ENCODE assay signal across 8 cellular contexts in genomic region chr20:53939554-53940355, GRCh38.
A peak's percentile ranks its signal among the peaks of the same experiment; 100 is the strongest.
DNase-seq lines count a peak whose midpoint lies in the region; ATAC-seq and TF ChIP-seq lines count a peak whose summit lies in the region.

No MANE protein-coding gene starts in this region.

- peaks cover 4% of the 10 kb centered on the region for H3K27me3 Mint-ChIP-seq in CD4-positive, CD25-positive, alpha-beta regulatory T cell
- peaks cover 0 to 2% of the 10 kb centered on the region in 2 donors for H3K27me3 Mint-ChIP-seq in natural killer cell treated with Interleukin-12 subunit alpha and Interleukin-12 subunit beta and Interleukin-15 and Interleukin-18, amount 100 ng/mL, for 72 hours
- H3K27me3 Mint-ChIP-seq in stimulated activated naive CD8-positive, alpha-beta T cell treated with anti-CD3 and anti-CD28 coated beads, Interleukin-15, Interleukin-2, amounts not matched to agents 100 ng/mL and 50 ng/mL, for 24 hours: no peaks in the 10 kb centered on the region

- peak in 1 of 2 donors; percentile 65 for ATAC-seq in CD4-positive, CD25-positive, alpha-beta regulatory T cell (ENCODE audit: low read depth in 2 of 2)
- peak; percentile 60 for ATAC-seq in GM19372 (IDR thresholded peaks at IDR 0.05; ENCODE audit: low read depth, unreplicated experiment)
- ATAC-seq in HG03565 (IDR thresholded peaks at IDR 0.05; ENCODE audit: unreplicated experiment): peak; percentile 54
- ATAC-seq in natural killer cell treated with Interleukin-12 subunit alpha and Interleukin-12 subunit beta and Interleukin-15 and Interleukin-18, amount 100 ng/mL, for 72 hours: peak; percentile 70 to 80

- no peaks in the 10 kb centered on the region for H3K9me3 ChIP-seq in CD4-positive, CD25-positive, alpha-beta regulatory T cell (ENCODE audit: control insufficient read depth in 2 of 2, low read length in 2 of 2)
- no peaks in the 10 kb centered on the region for H3K9me3 ChIP-seq in OCI-LY7 (ENCODE audit: low read length)

- H3K9me2 ChIP-seq in OCI-LY7 (ENCODE audit: insufficient read depth, low read length): no peaks in the 10 kb centered on the region

- H3K4me3 ChIP-seq in CD4-positive, CD25-positive, alpha-beta regulatory T cell (ENCODE audit: low read depth, low read length): no peak overlapping the region
- peak overlapping the region; percentile 62 for H3K4me3 ChIP-seq in OCI-LY7 (ENCODE audit: low read depth, low read length, poor library complexity, severe bottlenecking)

- no peaks in the 10 kb centered on the region for H3K27me3 ChIP-seq in CD4-positive, CD25-positive, alpha-beta regulatory T cell (ENCODE audit: control insufficient read depth, insufficient read depth, low read length)

- H3K4me1 ChIP-seq in CD4-positive, CD25-positive, alpha-beta regulatory T cell (ENCODE audit: control insufficient read depth, insufficient read depth, low read length, poor library complexity, severe bottlenecking): peaks cover 11% of the 10 kb centered on the region
- peaks cover 79% of the 10 kb centered on the region for H3K4me1 ChIP-seq in OCI-LY7 (ENCODE audit: insufficient read depth, low read length, poor library complexity, severe bottlenecking)

- H3K4me3 Mint-ChIP-seq in CD4-positive, CD25-positive, alpha-beta regulatory T cell: no peak overlapping the region
- H3K4me3 Mint-ChIP-seq in natural killer cell treated with Interleukin-12 subunit alpha and Interleukin-12 subunit beta and Interleukin-15 and Interleukin-18, amount 100 ng/mL, for 72 hours: no peak overlapping the region
- no peak overlapping the region for H3K4me3 Mint-ChIP-seq in stimulated activated naive CD8-positive, alpha-beta T cell treated with anti-CD3 and anti-CD28 coated beads, Interleukin-15, Interleukin-2, amounts not matched to agents 100 ng/mL and 50 ng/mL, for 24 hours

- H3K36me3 ChIP-seq in CD4-positive, CD25-positive, alpha-beta regulatory T cell (ENCODE audit: control insufficient read depth, insufficient read depth, low read length): no peaks in the 10 kb centered on the region
- H3K36me3 ChIP-seq in OCI-LY7 (ENCODE audit: insufficient read depth, low read length): no peaks in the 10 kb centered on the region

- no peaks in the 10 kb centered on the region for H4K20me1 ChIP-seq in OCI-LY7 (ENCODE audit: insufficient read depth, low read length)

- no peaks in the 10 kb centered on the region for H3K79me2 ChIP-seq in OCI-LY7 (ENCODE audit: insufficient read depth, low read depth, low read length)

- POLR2A ChIA-PET in OCI-LY7 (lab: Charles Lee): interaction anchor here (0.6 to 10.4 kb wide), 23 partner anchors 9 to 527 kb away, joined by 3 to 102 read pairs (median 5); no protein-coding TSS in a partner anchor

- peaks cover 0 to 1% (median 0%) of the 10 kb centered on the region in 7 donors for H3K9me3 Mint-ChIP-seq in CD4-positive, CD25-positive, alpha-beta regulatory T cell
- no peaks in the 10 kb centered on the region for H3K9me3 Mint-ChIP-seq in natural killer cell treated with Interleukin-12 subunit alpha and Interleukin-12 subunit beta and Interleukin-15 and Interleukin-18, amount 100 ng/mL, for 72 hours
- H3K9me3 Mint-ChIP-seq in stimulated activated naive CD8-positive, alpha-beta T cell treated with anti-CD3 and anti-CD28 coated beads, Interleukin-15, Interleukin-2, amounts not matched to agents 100 ng/mL and 50 ng/mL, for 24 hours: no peaks in the 10 kb centered on the region

- BruUV-seq in OCI-LY7 (replicated peaks; lab: Mats Ljungman, UMichigan): no TSS peak

- peak overlapping the region in 2 of 3 donors; percentile 32 to 42 for H3K27ac Mint-ChIP-seq in CD4-positive, CD25-positive, alpha-beta regulatory T cell
- peak overlapping the region in 1 of 2 donors; percentile 72 for H3K27ac Mint-ChIP-seq in natural killer cell treated with Interleukin-12 subunit alpha and Interleukin-12 subunit beta and Interleukin-15 and Interleukin-18, amount 100 ng/mL, for 72 hours
- peak overlapping the region; percentile 55 for H3K27ac Mint-ChIP-seq in stimulated activated naive CD8-positive, alpha-beta T cell treated with anti-CD3 and anti-CD28 coated beads, Interleukin-15, Interleukin-2, amounts not matched to agents 100 ng/mL and 50 ng/mL, for 24 hours

- no peak overlapping the region for H3K27ac ChIP-seq in CD4-positive, CD25-positive, alpha-beta regulatory T cell (ENCODE audit: insufficient read depth, low read length, poor library complexity, severe bottlenecking)
- H3K27ac ChIP-seq in OCI-LY7 (ENCODE audit: low read depth, low read length, poor library complexity, severe bottlenecking): peak overlapping the region; percentile 71

- peak; percentile 98 for TF ChIP-seq CTCF in OCI-LY7 (conservative IDR thresholded peaks at IDR 0.05; ENCODE audit: low read length)

- peak overlapping the region; percentile 84 for H3K4me2 ChIP-seq in OCI-LY7 (ENCODE audit: low read length)

- peak overlapping the region; percentile 98 for H2AFZ ChIP-seq in OCI-LY7 (ENCODE audit: low read length)

- peaks cover 13 to 42% (median 32%) of the 10 kb centered on the region in 4 donors for H3K4me1 Mint-ChIP-seq in CD4-positive, CD25-positive, alpha-beta regulatory T cell
- peaks cover 41 to 47% of the 10 kb centered on the region in 2 donors for H3K4me1 Mint-ChIP-seq in natural killer cell treated with Interleukin-12 subunit alpha and Interleukin-12 subunit beta and Interleukin-15 and Interleukin-18, amount 100 ng/mL, for 72 hours (ENCODE audit: low read depth in 2 of 2)
- peaks cover 67% of the 10 kb centered on the region for H3K4me1 Mint-ChIP-seq in stimulated activated naive CD8-positive, alpha-beta T cell treated with anti-CD3 and anti-CD28 coated beads, Interleukin-15, Interleukin-2, amounts not matched to agents 100 ng/mL and 50 ng/mL, for 24 hours (ENCODE audit: low read depth)

- no peaks in the 10 kb centered on the region for H3K36me3 Mint-ChIP-seq in CD4-positive, CD25-positive, alpha-beta regulatory T cell
- H3K36me3 Mint-ChIP-seq in natural killer cell treated with Interleukin-12 subunit alpha and Interleukin-12 subunit beta and Interleukin-15 and Interleukin-18, amount 100 ng/mL, for 72 hours: no peaks in the 10 kb centered on the region
- H3K36me3 Mint-ChIP-seq in stimulated activated naive CD8-positive, alpha-beta T cell treated with anti-CD3 and anti-CD28 coated beads, Interleukin-15, Interleukin-2, amounts not matched to agents 100 ng/mL and 50 ng/mL, for 24 hours (ENCODE audit: low read depth): no peaks in the 10 kb centered on the region

- CTCF ChIA-PET in OCI-LY7 (lab: Charles Lee; ENCODE audit: unreplicated experiment): interaction anchor here (0.6 to 2.1 kb wide), 6 partner anchors 10 to 330 kb away, joined by 3 to 12 read pairs (median 3); no protein-coding TSS in a partner anchor

- peak; percentile 13 to 81 (median 43) for DNase-seq in CD4-positive, CD25-positive, alpha-beta regulatory T cell
- DNase-seq in OCI-LY7 (ENCODE audit: low spot score): peak; percentile 97
- DNase-seq in activated T-cell treated with anti-CD3 and anti-CD28 coated beads, Interleukin-2, amount 50 U/mL, for 1 hour: peak; percentile 65
- DNase-seq in fibroblast of gingiva (ENCODE audit: low read depth): peak; percentile 91
- peak; percentile 84 for DNase-seq in natural killer cell treated with Interleukin-12 subunit alpha and Interleukin-12 subunit beta and Interleukin-15 and Interleukin-18, amount 100 ng/mL, for 72 hours (ENCODE audit: low spot score)

- intact Hi-C loops in OCI-LY7 (cut with micrococcal nuclease; ENCODE audit: unreplicated experiment): loop anchor here (1.0 to 10.0 kb wide), 7 partner anchors 24 to 935 kb away; partner anchors contain the start of gene PFDN4

Comparison
In these comparisons a context has a peak if more than half of its experiments do, and no peak if none do; other contexts are left out.
1. DNase-seq: peak in every context shown above with its lines; median percentile 97 in OCI-LY7; 91 in fibroblast of gingiva; 84 in natural killer cell treated with Interleukin-12 subunit alpha and Interleukin-12 subunit beta and Interleukin-15 and Interleukin-18, amount 100 ng/mL, for 72 hours; 65 in activated T-cell treated with anti-CD3 and anti-CD28 coated beads, Interleukin-2, amount 50 U/mL, for 1 hour; 43 in CD4-positive, CD25-positive, alpha-beta regulatory T cell.